ENCODE assay signal across 13 cellular contexts in the genomic region with DNA sequence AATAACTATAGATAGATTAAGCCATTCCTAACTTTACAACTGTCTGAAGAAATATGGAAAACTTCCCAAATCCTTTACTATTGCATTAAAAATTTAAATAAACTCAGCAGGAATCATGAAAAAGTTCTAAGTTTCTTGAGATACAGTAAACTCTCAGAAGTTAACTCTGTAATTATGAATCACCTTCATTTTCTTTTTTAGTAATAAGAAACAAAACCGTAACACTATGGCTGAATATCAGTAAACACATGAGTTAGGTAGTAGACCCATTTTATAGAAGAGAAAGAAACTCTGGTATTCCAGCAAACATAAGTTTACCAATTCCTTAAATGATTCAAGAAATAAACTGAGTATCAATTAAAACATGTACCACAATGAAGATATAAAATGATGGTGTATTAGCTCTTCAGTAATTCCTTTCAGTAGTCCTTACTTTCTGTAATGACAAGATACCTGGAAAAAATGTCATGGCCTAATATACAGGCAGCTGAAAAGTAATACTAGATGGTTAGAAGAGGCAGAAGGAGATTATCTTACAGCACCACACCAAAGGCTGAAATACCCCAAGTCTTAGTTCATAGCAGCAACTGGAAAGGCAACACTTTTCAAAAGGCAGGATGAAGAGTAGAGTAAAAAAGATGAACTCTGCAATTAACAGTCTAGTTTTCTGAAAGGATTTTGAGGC. TPM values are rescaled to one million over a fixed set of nuclear protein-coding genes. Genes with fewer than 3 reads are reported as not detected.
A peak's percentile ranks its signal among the peaks of the same experiment; 100 is the strongest.
DNase-seq lines count a peak whose midpoint lies in the region; ATAC-seq, FAIRE-seq and TF ChIP-seq lines count a peak whose summit lies in the region.
"Had no signal": no experiment of that assay in that cellular context is flagged by ENCODE, and none has a peak within 500 bp of the region (broad histone marks: within the 10 kb centered on the region; RNA-seq: fewer than 3 reads in every experiment).

No MANE protein-coding gene starts in this region.

- H3K27ac ChIP-seq in keratinocyte (ENCODE audit: control insufficient read depth, insufficient read depth, low read length): no peak overlapping the region
- H3K27ac ChIP-seq: breast epithelium, KMS-11, testis had no signal

- H3K9me1 ChIP-seq in keratinocyte (ENCODE audit: control insufficient read depth, extremely low read depth, insufficient read depth, low read length): no peaks in the 10 kb centered on the region

- DNase-seq in keratinocyte (ENCODE audit: low read depth, low spot score): no peak
- no peak for DNase-seq in midbrain (lab: John Stamatoyannopoulos, UW)
- DNase-seq in D341Med (ENCODE audit: low spot score): no peak
- no peak for DNase-seq in Right ventricle myocardium superior
- no peak for DNase-seq in NCI-H2029 (lab: John Stamatoyannopoulos, UW)
- DNase-seq: NK-92 treated with Interleukin-12 subunit alpha and Interleukin-12 subunit beta, amount 100 ng/mL, for 24 hours; testis had no signal

- TF ChIP-seq CTCF in keratinocyte (optimal IDR thresholded peaks at IDR 0.05 in 1 of 3, IDR thresholded peaks at IDR 0.05 in 1 of 3, conservative IDR thresholded peaks at IDR 0.05 in 1 of 3; ENCODE audit: extremely low read depth in 1 of 3, insufficient read depth in 2 of 3, low read length in 3 of 3): no peak

- H3K4me3 ChIP-seq in keratinocyte (ENCODE audit: control insufficient read depth in 2 of 3, extremely low read depth in 1 of 3, insufficient read depth in 2 of 3, low read depth in 1 of 3, low read length in 3 of 3): no peak overlapping the region
- H3K4me3 ChIP-seq: breast epithelium, mucosa of descending colon, testis had no signal

- H3K4me2 ChIP-seq in keratinocyte (ENCODE audit: control insufficient read depth, extremely low read depth, insufficient read depth, low read depth, low read length): no peak overlapping the region
- H3K4me2 ChIP-seq: KMS-11 had no signal

- peaks cover 0 to 2% of the 10 kb centered on the region in 2 experiments for H3K36me3 ChIP-seq in keratinocyte (ENCODE audit: control insufficient read depth in 2 of 2, extremely low read depth in 1 of 2, insufficient read depth in 2 of 2, low read length in 2 of 2)
- H3K36me3 ChIP-seq: breast epithelium had no signal

- peaks cover 92% of the 10 kb centered on the region for H3K79me2 ChIP-seq in keratinocyte (ENCODE audit: control insufficient read depth, insufficient read depth, low read length)

- no peaks in the 10 kb centered on the region for H3K4me1 ChIP-seq in keratinocyte (ENCODE audit: control insufficient read depth, extremely low read depth, insufficient read depth, low read length)
- H3K4me1 ChIP-seq: breast epithelium had no signal

- intact Hi-C loops in Right ventricle myocardium superior (cut with DNase I): loop anchor here (10.0 kb wide), 1 partner anchor 105 kb away; no protein-coding TSS in a partner anchor

- peaks cover 6% of the 10 kb centered on the region for H4K20me1 ChIP-seq in keratinocyte (ENCODE audit: control insufficient read depth, extremely low read depth, insufficient read depth, low read length)

- peak; percentile 23 for FAIRE-seq in keratinocyte (lab: Jason Lieb, UNC)

- H3K9me3 ChIP-seq in keratinocyte (ENCODE audit: control insufficient read depth, low read depth, low read length): no peaks in the 10 kb centered on the region
- H3K9me3 ChIP-seq: breast epithelium, mucosa of descending colon, testis had no signal

- H3K27me3 ChIP-seq in keratinocyte (ENCODE audit: control insufficient read depth, extremely low read depth, insufficient read depth, low read length): no peaks in the 10 kb centered on the region
- H3K27me3 ChIP-seq: breast epithelium, testis had no signal

- no peak overlapping the region for H3K9ac ChIP-seq in keratinocyte (ENCODE audit: control insufficient read depth, extremely low read depth, insufficient read depth, low read length)
- H3K9ac ChIP-seq: KMS-11 had no signal

- H2AFZ ChIP-seq in keratinocyte (ENCODE audit: control insufficient read depth, low read length): no peak overlapping the region

- dilution Hi-C loops in keratinocyte (cut with MboI; ENCODE audit: extremely low pct_ligation_motif_present, low sequenced_read_pairs): no loop called here

- ATAC-seq in GM18498 (IDR thresholded peaks at IDR 0.05; ENCODE audit: unreplicated experiment) (peak; percentile 15), GM19463 (IDR thresholded peaks at IDR 0.05; ENCODE audit: unreplicated experiment) (peak; percentile 11), HG03439 (IDR thresholded peaks at IDR 0.05; ENCODE audit: unreplicated experiment) (peak; percentile 12), Right ventricle myocardium superior (ENCODE audit: poor library complexity) (no peak)

RNA-seq across cellular contexts. Expression of a gene that starts 11.5 kb away (rescaled TPM):
- 86.9 to 123 TPM (median 96.8 TPM) in 3 replicates for polyA plus RNA-seq in keratinocyte
- polyA plus RNA-seq in keratinocyte (2011; ENCODE audit: low read depth): 435 TPM
- polyA plus RNA-seq in keratinocyte (2011; cell fraction: cytosol; rRNA removed): 50.0 and 85.7 TPM in 2 replicates
- polyA plus RNA-seq in keratinocyte (2011; cell fraction: nucleus; rRNA removed): 153 and 189 TPM in 2 replicates
- polyA plus RNA-seq in keratinocyte (2012; ENCODE audit: low replicate concordance): 59.8 and 147 TPM in 2 replicates
- polyA minus RNA-seq in keratinocyte: 167 to 427 TPM (median 300 TPM) in 3 replicates
- 159 TPM for polyA minus RNA-seq in keratinocyte (2011; cell fraction: cytosol; rRNA and poly(A)+ RNA removed)
- 253 and 542 TPM in 2 replicates for polyA minus RNA-seq in keratinocyte (2011; cell fraction: nucleus; rRNA and poly(A)+ RNA removed)
- total RNA-seq in Right ventricle myocardium superior: 164 TPM

RNA-seq across cellular contexts. Expression of a gene that starts 12.0 kb away (rescaled TPM):
- 1.6 to 2.3 TPM (median 1.7 TPM) in 3 replicates for polyA plus RNA-seq in keratinocyte
- 1.3 TPM for polyA plus RNA-seq in keratinocyte (2011; ENCODE audit: low read depth)
- 1.8 and 2.0 TPM in 2 replicates for polyA plus RNA-seq in keratinocyte (2011; cell fraction: cytosol; rRNA removed)
- 1.8 and 2.4 TPM in 2 replicates for polyA plus RNA-seq in keratinocyte (2011; cell fraction: nucleus; rRNA removed)
- 0.93 and 2.3 TPM in 2 replicates for polyA plus RNA-seq in keratinocyte (2012; ENCODE audit: low replicate concordance)
- 1.4 to 3.1 TPM (median 2.0 TPM) in 3 replicates for polyA minus RNA-seq in keratinocyte
- 1.2 TPM for polyA minus RNA-seq in keratinocyte (2011; cell fraction: cytosol; rRNA and poly(A)+ RNA removed)
- polyA minus RNA-seq in keratinocyte (2011; cell fraction: nucleus; rRNA and poly(A)+ RNA removed): 0.84 and 2.6 TPM in 2 replicates
- 0.65 TPM for total RNA-seq in Right ventricle myocardium superior
